In the genomic region with DNA sequence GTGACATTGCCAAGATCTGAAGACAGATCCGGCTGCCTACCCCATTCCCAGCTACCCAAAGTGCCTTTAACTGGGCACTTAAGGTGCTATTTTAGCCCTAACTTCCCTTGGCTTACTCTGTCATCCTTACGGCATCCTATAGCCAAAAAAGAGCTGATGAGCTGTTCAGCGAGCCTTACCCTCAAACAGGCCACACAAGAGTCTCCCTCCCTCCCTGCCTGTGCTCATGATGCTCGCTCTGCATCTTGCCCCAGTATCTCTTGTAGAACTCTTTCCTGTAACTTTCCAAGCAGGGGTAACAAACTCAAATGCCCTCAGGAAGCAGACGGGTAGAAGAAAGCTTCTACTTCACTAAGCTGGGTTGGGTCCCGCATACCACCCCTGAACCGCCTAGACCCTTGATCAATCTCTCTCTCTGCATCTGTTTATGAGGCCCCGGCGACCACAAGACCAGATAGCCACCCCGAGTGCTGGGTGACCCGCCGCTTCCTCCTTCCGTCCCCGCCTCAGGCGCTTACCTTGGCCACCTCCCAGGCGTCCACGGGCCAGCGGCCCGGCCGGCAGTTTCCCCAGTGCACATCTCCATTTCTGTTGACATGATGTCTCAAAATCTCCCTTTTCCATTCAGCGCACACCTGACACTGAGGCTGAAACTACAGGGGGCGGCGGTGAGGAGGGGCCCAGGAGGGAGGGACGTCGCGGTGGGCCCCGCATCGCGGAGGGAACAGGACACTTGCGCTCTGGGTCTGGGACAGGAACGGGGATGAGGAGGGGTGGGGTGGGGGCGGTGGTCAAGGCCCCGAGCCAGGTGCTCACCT, we compare ENCODE assay signal across 8 cellular contexts. TPM values are rescaled to one million over a fixed set of nuclear protein-coding genes. Genes with fewer than 3 reads are reported as not detected.
A peak's percentile ranks its signal among the peaks of the same experiment; 100 is the strongest.
DNase-seq lines count a peak whose midpoint lies in the region; ATAC-seq and TF ChIP-seq lines count a peak whose summit lies in the region.

No MANE protein-coding gene starts in this region.

- peak; percentile 27 for ATAC-seq in GM21447 (IDR thresholded peaks at IDR 0.05; ENCODE audit: unreplicated experiment)

- H3K4me3 ChIP-seq in CD8-positive, alpha-beta memory T cell (ENCODE audit: low read length), result peak overlapping the region; percentile 79
- H3K4me3 ChIP-seq in HUES6 (ENCODE audit: low read depth, low read length), result peak overlapping the region; percentile 82
- H3K4me3 ChIP-seq in kidney epithelial cell (ENCODE audit: low read depth, low read length), result peak overlapping the region; percentile 79

- H3K36me3 ChIP-seq in CD8-positive, alpha-beta memory T cell (ENCODE audit: insufficient read depth, low read length), result no peaks in the 10 kb centered on the region
- peaks cover 24% of the 10 kb centered on the region for H3K36me3 ChIP-seq in HUES6 (ENCODE audit: control insufficient read depth, insufficient read depth, low read length)
- no peaks in the 10 kb centered on the region for H3K36me3 ChIP-seq in kidney epithelial cell (ENCODE audit: control insufficient read depth, insufficient read depth, low read length)

- H3K9me3 ChIP-seq in CD8-positive, alpha-beta memory T cell (ENCODE audit: low read length), result no peaks in the 10 kb centered on the region
- H3K9me3 ChIP-seq in HUES6 (ENCODE audit: control insufficient read depth, insufficient read depth, low read depth, low read length), result peaks cover 4% of the 10 kb centered on the region; the same call in 1 of the 2 replicates

- peak overlapping the region; percentile 70 for H3K27ac ChIP-seq in CD8-positive, alpha-beta memory T cell (ENCODE audit: low read depth, low read length)
- H3K27ac ChIP-seq in HUES6 (ENCODE audit: low read depth, low read length) (no peak overlapping the region; the same call in 1 of the 2 replicates), VCaP (peak overlapping the region; percentile 78)

- H3K4me1 Mint-ChIP-seq in CD8-positive, alpha-beta memory T cell, result peaks cover 43 to 55% (median 49%) of the 10 kb centered on the region in 3 donors

- H3K4me3 Mint-ChIP-seq in CD8-positive, alpha-beta memory T cell, result peak overlapping the region; percentile 92 to 100 (median 97)

- CTCF ChIA-PET in CD8-positive, alpha-beta memory T cell (lab: Charles Lee), result interaction anchor here (0.8 to 1.2 kb wide), 2 partner anchors 16 to 103 kb away, joined by 3 read pairs; no protein-coding TSS in a partner anchor

- no peaks in the 10 kb centered on the region for H3K27me3 ChIP-seq in CD8-positive, alpha-beta memory T cell (ENCODE audit: insufficient read depth, low read length, poor library complexity, severe bottlenecking)
- H3K27me3 ChIP-seq in HUES6 (ENCODE audit: control insufficient read depth, insufficient read depth, low read length), result no peaks in the 10 kb centered on the region
- no peaks in the 10 kb centered on the region for H3K27me3 ChIP-seq in kidney epithelial cell (ENCODE audit: control insufficient read depth, insufficient read depth, low read length)

- DNase-seq in CD8-positive, alpha-beta memory T cell, result peak in 4 of 5 donors; percentile 6 to 56 (median 14)
- peak; percentile 21 for DNase-seq in cerebellum (ENCODE audit: low spot score)
- no peak for DNase-seq in kidney epithelial cell (ENCODE audit: low read depth)
- peak; percentile 29 for DNase-seq in stimulated activated CD4-positive, alpha-beta T cell treated with anti-CD3 and anti-CD28 coated beads, Interleukin-4, amount 100 ng/mL, for 1 hour
- DNase-seq in epidermal melanocyte (ENCODE audit: insufficient read length, low spot score), result no peak

- POLR2A ChIA-PET in CD8-positive, alpha-beta memory T cell (lab: Charles Lee), result no interaction called here

- H3K9me3 Mint-ChIP-seq in CD8-positive, alpha-beta memory T cell, result no peaks in the 10 kb centered on the region

- H3K36me3 Mint-ChIP-seq in CD8-positive, alpha-beta memory T cell, result peaks cover 5 to 31% (median 13%) of the 10 kb centered on the region in 3 donors

- no peaks in the 10 kb centered on the region for H3K27me3 Mint-ChIP-seq in CD8-positive, alpha-beta memory T cell

- H3K9ac ChIP-seq in HUES6 (ENCODE audit: low read length), result peak overlapping the region; percentile 74

- TF ChIP-seq CTCF in VCaP (conservative IDR thresholded peaks at IDR 0.05) (no peak), kidney epithelial cell (IDR thresholded peaks at IDR 0.05; ENCODE audit: insufficient read depth, low read length, poor library complexity, severe bottlenecking) (no peak)

- peak overlapping the region; percentile 92 to 100 (median 98) for H3K27ac Mint-ChIP-seq in CD8-positive, alpha-beta memory T cell

- H3K4me1 ChIP-seq in CD8-positive, alpha-beta memory T cell (ENCODE audit: insufficient read depth, low read length), result peaks cover 17% of the 10 kb centered on the region
- peaks cover 11% of the 10 kb centered on the region; the same call in 1 of the 2 replicates for H3K4me1 ChIP-seq in HUES6 (ENCODE audit: control insufficient read depth, insufficient read depth, low read length)

RNA-seq across cellular contexts. Expression of gene CXorf38, which starts 0.7 kb away (rescaled TPM):
- total RNA-seq in CD8-positive, alpha-beta memory T cell, result 10 to 100 TPM; 16.5 to 16.7 TPM
- polyA plus RNA-seq in CD8-positive, alpha-beta memory T cell, result 38.0 TPM
- total RNA-seq in cerebellum (9.8 TPM), kidney epithelial cell (21.4 and 23.2 TPM in 2 replicates)

RNA-seq across cellular contexts. Expression of gene MPC1L, which starts 23.5 kb away (rescaled TPM):
- not detected for total RNA-seq in CD8-positive, alpha-beta memory T cell
- polyA plus RNA-seq in CD8-positive, alpha-beta memory T cell, result not detected
- total RNA-seq in cerebellum (not detected), kidney epithelial cell (not detected in 2 replicates)

Comparison
In these comparisons a context has a peak if more than half of its experiments do, and no peak if none do; other contexts are left out.
1. DNase-seq: peak in CD8-positive, alpha-beta memory T cell (4 of 5), cerebellum (single experiment) and stimulated activated CD4-positive, alpha-beta T cell treated with anti-CD3 and anti-CD28 coated beads, Interleukin-4, amount 100 ng/mL, for 1 hour (single experiment); none in kidney epithelial cell (single experiment) and epidermal melanocyte (single experiment).
2. Peak in every context shown above with its lines, with median percentiles within 50 percentile points of each other: H3K4me3 ChIP-seq.